In genomic region chr16:48366165-48367093, GRCh38 we compare ENCODE assay signal across 1 cellular context.
TF ChIP-seq lines count a peak whose summit lies in the region.

No MANE protein-coding gene starts in this region.

TF ChIP-seq in K562, 482 proteins besides CTCF, POLR2A, EP300 and RAD21 (continued from another document and continues in another):
- TF ChIP-seq, protein P1, sequence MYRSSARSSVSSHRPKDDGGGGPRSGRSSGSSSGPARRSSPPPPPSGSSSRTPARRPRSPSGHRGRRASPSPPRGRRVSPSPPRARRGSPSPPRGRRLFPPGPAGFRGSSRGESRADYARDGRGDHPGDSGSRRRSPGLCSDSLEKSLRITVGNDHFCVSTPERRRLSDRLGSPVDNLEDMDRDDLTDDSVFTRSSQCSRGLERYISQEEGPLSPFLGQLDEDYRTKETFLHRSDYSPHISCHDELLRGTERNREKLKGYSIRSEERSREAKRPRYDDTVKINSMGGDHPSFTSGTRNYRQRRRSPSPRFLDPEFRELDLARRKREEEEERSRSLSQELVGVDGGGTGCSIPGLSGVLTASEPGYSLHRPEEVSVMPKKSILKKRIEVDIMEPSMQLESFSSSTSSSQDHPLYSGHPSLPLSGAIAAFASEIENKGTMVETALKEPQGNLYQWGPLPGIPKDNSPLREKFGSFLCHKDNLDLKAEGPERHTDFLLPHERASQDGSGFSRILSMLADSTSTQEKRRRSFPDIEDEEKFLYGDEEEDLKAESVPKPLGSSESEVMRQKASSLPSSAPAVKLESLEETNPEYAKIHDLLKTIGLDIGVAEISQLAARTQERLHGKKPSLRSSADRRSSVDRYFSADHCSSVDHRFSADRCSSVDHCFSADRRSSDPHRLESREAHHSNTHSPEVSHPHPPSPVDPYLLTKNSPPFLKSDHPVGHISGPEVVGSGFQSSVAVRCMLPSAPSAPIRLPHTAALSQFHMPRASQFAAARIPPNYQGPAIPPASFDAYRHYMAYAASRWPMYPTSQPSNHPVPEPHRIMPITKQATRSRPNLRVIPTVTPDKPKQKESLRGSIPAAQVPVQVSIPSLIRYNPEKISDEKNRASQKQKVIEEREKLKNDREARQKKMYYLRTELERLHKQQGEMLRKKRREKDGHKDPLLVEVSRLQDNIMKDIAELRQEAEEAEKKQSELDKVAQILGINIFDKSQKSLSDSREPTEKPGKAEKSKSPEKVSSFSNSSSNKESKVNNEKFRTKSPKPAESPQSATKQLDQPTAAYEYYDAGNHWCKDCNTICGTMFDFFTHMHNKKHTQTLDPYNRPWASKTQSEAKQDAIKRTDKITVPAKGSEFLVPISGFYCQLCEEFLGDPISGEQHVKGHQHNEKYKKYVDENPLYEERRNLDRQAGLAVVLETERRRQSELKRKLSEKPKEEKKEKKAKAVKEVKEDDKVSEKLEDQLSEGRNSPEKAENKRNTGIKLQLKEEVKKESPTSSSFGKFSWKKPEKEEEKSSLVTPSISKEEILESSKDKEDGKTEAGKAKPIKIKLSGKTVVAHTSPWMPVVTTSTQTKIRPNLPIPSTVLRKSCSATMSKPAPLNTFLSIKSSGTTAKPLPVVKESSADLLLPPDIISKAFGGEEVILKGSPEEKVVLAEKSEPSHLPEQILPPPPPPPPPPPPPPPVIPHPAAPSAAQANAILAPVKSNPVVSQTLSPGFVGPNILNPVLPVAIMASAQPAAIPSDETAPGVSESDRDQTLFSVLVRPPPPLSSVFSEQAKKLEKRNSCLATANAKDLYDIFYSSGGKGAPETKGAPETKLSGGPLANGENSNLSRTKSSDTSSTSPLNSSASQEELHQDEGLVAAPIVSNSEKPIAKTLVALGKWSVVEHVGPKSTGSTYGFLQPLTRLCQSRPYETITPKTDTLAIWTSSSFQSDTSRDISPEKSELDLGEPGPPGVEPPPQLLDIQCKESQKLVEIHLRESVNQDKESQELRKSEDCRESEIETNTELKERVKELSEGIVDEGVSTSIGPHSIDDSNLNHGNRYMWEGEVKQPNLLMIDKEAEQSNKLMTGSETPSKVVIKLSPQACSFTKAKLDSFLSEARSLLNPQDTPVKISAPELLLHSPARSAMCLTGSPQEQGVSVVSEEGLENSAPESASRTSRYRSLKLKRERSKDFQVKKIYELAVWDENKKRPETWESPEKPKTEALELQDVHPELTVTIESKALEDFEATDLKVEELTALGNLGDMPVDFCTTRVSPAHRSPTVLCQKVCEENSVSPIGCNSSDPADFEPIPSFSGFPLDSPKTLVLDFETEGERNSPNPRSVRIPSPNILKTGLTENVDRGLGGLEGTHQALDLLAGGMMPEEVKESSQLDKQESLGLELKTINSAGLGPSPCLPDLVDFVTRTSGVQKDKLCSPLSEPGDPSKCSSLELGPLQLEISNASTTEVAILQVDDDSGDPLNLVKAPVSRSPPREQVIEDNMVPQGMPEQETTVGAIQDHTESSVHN (IDR thresholded peaks at IDR 0.05; ENCODE audit: borderline replicate concordance in 1 of 2, low read depth in 1 of 2) = peak in 1 of 2 experiments; percentile 79; a peak in 2 of 4 replicates
- TF ChIP-seq GATAD2B (IDR thresholded peaks at IDR 0.05; ENCODE audit: borderline replicate concordance) = no peak; the same call in 1 of the 2 replicates
- peak; percentile 92; the same call in 1 of the 2 replicates for TF ChIP-seq NFRKB (IDR thresholded peaks at IDR 0.05; ENCODE audit: low read depth)
- TF ChIP-seq ZNF311 (CRISPR knock-in tag; IDR thresholded peaks at IDR 0.05) = no peak
- TF ChIP-seq SOX6 (IDR thresholded peaks at IDR 0.05) = no peak
- no peak for TF ChIP-seq ZNF408 (CRISPR knock-in tag; IDR thresholded peaks at IDR 0.05; ENCODE audit: low read depth)
- no peak for TF ChIP-seq MTA2 (IDR thresholded peaks at IDR 0.05; ENCODE audit: low read depth)
- TF ChIP-seq ETV5 (CRISPR knock-in tag; IDR thresholded peaks at IDR 0.05; ENCODE audit: low read depth) = no peak
- no peak for TF ChIP-seq TAL1 (IDR thresholded peaks at IDR 0.05)
- peak; percentile 51; the same call in 1 of the 2 replicates for TF ChIP-seq DPF2 (IDR thresholded peaks at IDR 0.05)
- TF ChIP-seq, protein P2, sequence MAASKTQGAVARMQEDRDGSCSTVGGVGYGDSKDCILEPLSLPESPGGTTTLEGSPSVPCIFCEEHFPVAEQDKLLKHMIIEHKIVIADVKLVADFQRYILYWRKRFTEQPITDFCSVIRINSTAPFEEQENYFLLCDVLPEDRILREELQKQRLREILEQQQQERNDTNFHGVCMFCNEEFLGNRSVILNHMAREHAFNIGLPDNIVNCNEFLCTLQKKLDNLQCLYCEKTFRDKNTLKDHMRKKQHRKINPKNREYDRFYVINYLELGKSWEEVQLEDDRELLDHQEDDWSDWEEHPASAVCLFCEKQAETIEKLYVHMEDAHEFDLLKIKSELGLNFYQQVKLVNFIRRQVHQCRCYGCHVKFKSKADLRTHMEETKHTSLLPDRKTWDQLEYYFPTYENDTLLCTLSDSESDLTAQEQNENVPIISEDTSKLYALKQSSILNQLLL (CRISPR knock-in tag; IDR thresholded peaks at IDR 0.05; ENCODE audit: borderline replicate concordance) = no peak
- TF ChIP-seq FOXO4 (CRISPR knock-in tag; IDR thresholded peaks at IDR 0.05) = no peak
- TF ChIP-seq BCLAF1 (IDR thresholded peaks at IDR 0.05; ENCODE audit: borderline replicate concordance in 1 of 2, control insufficient read depth in 1 of 2, low read depth in 2 of 2, low read length in 1 of 2) = no peak
- no peak for TF ChIP-seq EWSR1 (IDR thresholded peaks at IDR 0.05; ENCODE audit: borderline replicate concordance, low read depth, partially characterized antibody)
- no peak for TF ChIP-seq YBX1 (IDR thresholded peaks at IDR 0.05)
- no peak for TF ChIP-seq ZNF124 (CRISPR knock-in tag; IDR thresholded peaks at IDR 0.05)
- TF ChIP-seq SP2 (IDR thresholded peaks at IDR 0.05; ENCODE audit: extremely low read depth, low read depth, low read length, poor library complexity, severe bottlenecking) = no peak
- no peak for TF ChIP-seq HMGXB4 (CRISPR knock-in tag; IDR thresholded peaks at IDR 0.05)
- no peak for TF ChIP-seq RAD51 (IDR thresholded peaks at IDR 0.05; ENCODE audit: borderline replicate concordance, low read depth)
- TF ChIP-seq ZNF197 (CRISPR knock-in tag; IDR thresholded peaks at IDR 0.05; ENCODE audit: low read depth) = no peak
- no peak for TF ChIP-seq GATAD2A (IDR thresholded peaks at IDR 0.05)
- TF ChIP-seq GMEB1 (CRISPR knock-in tag; IDR thresholded peaks at IDR 0.05) = no peak; the same call in 1 of the 2 replicates
- TF ChIP-seq FOXA1 (IDR thresholded peaks at IDR 0.05; ENCODE audit: borderline replicate concordance) = no peak
- no peak for TF ChIP-seq TSHZ1 (CRISPR knock-in tag; IDR thresholded peaks at IDR 0.05)
- TF ChIP-seq ZNF23 (CRISPR knock-in tag; IDR thresholded peaks at IDR 0.05) = no peak
- TF ChIP-seq ZNF609 (CRISPR knock-in tag; IDR thresholded peaks at IDR 0.05; ENCODE audit: borderline replicate concordance) = no peak
- TF ChIP-seq FOXJ2 (tag; IDR thresholded peaks at IDR 0.05) = peak; percentile 68
